13 cellular contexts compared by ENCODE assay signal in genomic region chr17:48647964-48648245, GRCh38. TPM values are rescaled to one million over a fixed set of nuclear protein-coding genes. Genes with fewer than 3 reads are reported as not detected.
DNase-seq lines count a peak whose midpoint lies in the region; ATAC-seq and TF ChIP-seq lines count a peak whose summit lies in the region.
"Had no signal": no experiment of that assay in that cellular context is flagged by ENCODE, and none has a peak within 500 bp of the region (broad histone marks: within the 10 kb centered on the region; RNA-seq: fewer than 3 reads in every experiment).

No MANE protein-coding gene starts in this region.

- no peak for DNase-seq in GM12864 (ENCODE audit: low read depth)
- no peak for DNase-seq in NT2/D1 (ENCODE audit: low read depth, low spot score)
- no peak for DNase-seq in effector memory CD8-positive, alpha-beta T cell
- DNase-seq in dorsolateral prefrontal cortex: no peak
- DNase-seq in foreskin melanocyte: no peak
- DNase-seq in ovary: no peak
- DNase-seq: activated CD4-positive, alpha-beta T cell treated with anti-CD3 and anti-CD28 coated beads, Interleukin-2, amount 50 U/mL, for 4 hours; amygdala; left cardiac atrium; NCI-H510A; stimulated activated CD4-positive, alpha-beta T cell treated with anti-CD3 and anti-CD28 coated beads, Interleukin-1b, Interleukin-23, amount 100 ng/mL, for 48 hours; stomach had no signal

- WGBS in ovary, 3 donors: 58 to 74% (median 63%) methylated on average over 1 of the region's 1 CpG

- peaks cover 22 to 54% of the 10 kb centered on the region in 2 donors for H3K27me3 Mint-ChIP-seq in effector memory CD8-positive, alpha-beta T cell

- no peaks in the 10 kb centered on the region for H3K9me3 Mint-ChIP-seq in effector memory CD8-positive, alpha-beta T cell

- H3K9ac ChIP-seq in NT2/D1 (ENCODE audit: insufficient read length, low read depth) (peak overlapping the region; percentile 93), rectal smooth muscle tissue (ENCODE audit: low read length) (no peak overlapping the region)

- no peak for TF ChIP-seq CTCF in GM12864 (IDR thresholded peaks at IDR 0.05; ENCODE audit: low read depth, low read length, missing control alignments)
- TF ChIP-seq CTCF in dorsolateral prefrontal cortex (IDR thresholded peaks at IDR 0.05 in 54 of 56, conservative IDR thresholded peaks at IDR 0.05 in 2 of 56; ENCODE audit: low read depth in 1 of 56, partially characterized antibody in 56 of 56): no peak
- no peak for TF ChIP-seq CTCF in ovary (IDR thresholded peaks at IDR 0.05)

- H3K4me3 ChIP-seq in GM12864 (ENCODE audit: low read depth, low read length): peak overlapping the region; percentile 51; the same call in 1 of the 2 replicates
- peak overlapping the region; percentile 77 for H3K4me3 ChIP-seq in NT2/D1 (ENCODE audit: insufficient read length, low read depth)
- peak overlapping the region; percentile 67 for H3K4me3 ChIP-seq in rectal smooth muscle tissue (ENCODE audit: low read length)
- H3K4me3 ChIP-seq in dorsolateral prefrontal cortex: peak overlapping the region in 4 of 59 donors; percentile 33 to 53 (median 48)
- no peak overlapping the region for H3K4me3 ChIP-seq in ovary

- TF ChIP-seq EP300 in ovary (IDR thresholded peaks at IDR 0.05): no peak

- no peak for TF ChIP-seq POLR2A in ovary (IDR thresholded peaks at IDR 0.05)

- H3K36me3 ChIP-seq in NT2/D1 (ENCODE audit: insufficient read depth, insufficient read length, low read length) (peaks cover 8% of the 10 kb centered on the region), rectal smooth muscle tissue (ENCODE audit: control insufficient read depth, insufficient read depth, low read length) (no peaks in the 10 kb centered on the region), ovary (no peaks in the 10 kb centered on the region)
- H3K36me3 ChIP-seq: stomach had no signal

- H3K27me3 ChIP-seq in NT2/D1 (ENCODE audit: insufficient read depth, insufficient read length) (peaks cover 5% of the 10 kb centered on the region), rectal smooth muscle tissue (ENCODE audit: control insufficient read depth, insufficient read depth, low read length) (peaks cover 12% of the 10 kb centered on the region), dorsolateral prefrontal cortex (peaks cover 9 to 97% (median 82%) of the 10 kb centered on the region in 45 donors), ovary (no peaks in the 10 kb centered on the region)

- peaks cover 5% of the 10 kb centered on the region for H3K4me1 ChIP-seq in NT2/D1 (ENCODE audit: insufficient read depth, insufficient read length)
- no peaks in the 10 kb centered on the region for H3K4me1 ChIP-seq in rectal smooth muscle tissue (ENCODE audit: control insufficient read depth, insufficient read depth, low read length)
- no peaks in the 10 kb centered on the region for H3K4me1 ChIP-seq in ovary (ENCODE audit: insufficient read depth)

- H3K36me3 Mint-ChIP-seq in effector memory CD8-positive, alpha-beta T cell (ENCODE audit: insufficient read depth): peaks cover 12% of the 10 kb centered on the region

- H3K27ac Mint-ChIP-seq in effector memory CD8-positive, alpha-beta T cell: peak overlapping the region; percentile 19 to 86

- intact Hi-C loops in dorsolateral prefrontal cortex (cut with DNase I) (no loop called here), ovary (cut with DNase I) (no loop called here)

- ATAC-seq in effector memory CD8-positive, alpha-beta T cell (replicated peaks): no peak

- peaks cover 20 to 23% of the 10 kb centered on the region in 2 donors for H3K4me1 Mint-ChIP-seq in effector memory CD8-positive, alpha-beta T cell (ENCODE audit: low read depth in 2 of 2)

- H3K27ac ChIP-seq in rectal smooth muscle tissue (ENCODE audit: low read depth, low read length) (no peak overlapping the region), dorsolateral prefrontal cortex (no peak overlapping the region), ovary (no peak overlapping the region)
- H3K27ac ChIP-seq: stomach had no signal

- H3K9me3 ChIP-seq in NT2/D1 (ENCODE audit: insufficient read depth, low read length) (no peaks in the 10 kb centered on the region), ovary (no peaks in the 10 kb centered on the region)
- H3K9me3 ChIP-seq: stomach had no signal

- H3K4me3 Mint-ChIP-seq in effector memory CD8-positive, alpha-beta T cell: peak overlapping the region; percentile 80 to 91

RNA-seq across cellular contexts. Expression of gene HOXB9, which starts 21.7 kb away (rescaled TPM):
- total RNA-seq in dorsolateral prefrontal cortex (not detected), ovary (under 1 TPM in 4 of 7 donors, not detected in 3; 0.10 to 0.36 (median 0.12) TPM)
- polyA plus RNA-seq in ovary: under 1 TPM in 1 of 2 donors, not detected in 1; 0.27 TPM
- total RNA-seq: left cardiac atrium had no signal
- polyA plus RNA-seq: stomach had no signal

RNA-seq across cellular contexts. Expression of gene HOXB8, which starts 32.8 kb away (rescaled TPM):
- total RNA-seq in dorsolateral prefrontal cortex (not detected), ovary (1 to 10 TPM in 2 of 7 donors, under 1 TPM in 2, not detected in 3; 0.17 to 2.5 (median 0.97) TPM)
- polyA plus RNA-seq in ovary: under 1 TPM in 1 of 2 donors, not detected in 1; 0.28 TPM

RNA-seq across cellular contexts. Expression of gene HOXB7, which starts 37.1 kb away (rescaled TPM):
- total RNA-seq in dorsolateral prefrontal cortex (under 1 TPM in 7 of 120 experiments, not detected in 113; 0.37 to 0.69 (median 0.42) TPM), ovary (1 to 10 TPM in 4 of 7 donors, under 1 TPM in 3; 0.23 to 2.9 (median 1.3) TPM)
- 1 to 10 TPM in 1 of 2 donors, under 1 TPM in 1; 0.48 to 6.9 TPM for polyA plus RNA-seq in ovary

RNA-seq across cellular contexts. Expression of gene HOXB6, which starts 43.1 kb away (rescaled TPM):
- total RNA-seq in dorsolateral prefrontal cortex: under 1 TPM in 4 of 120 experiments, not detected in 116; 0.26 to 0.35 (median 0.29) TPM
- total RNA-seq in ovary: 10 to 100 TPM in 1 of 7 donors, 1 to 10 TPM in 4, under 1 TPM in 2; 0.25 to 10.3 (median 1.7) TPM
- polyA plus RNA-seq in ovary: under 1 TPM; 0.25 to 0.73 TPM

RNA-seq across cellular contexts. Expression of gene HOXB5, which starts 54.3 kb away (rescaled TPM):
- total RNA-seq in dorsolateral prefrontal cortex (under 1 TPM in 1 of 120 experiments, not detected in 119; 0.23 TPM), ovary (1 to 10 TPM in 2 of 7 donors, under 1 TPM in 4, not detected in 1; 0.20 to 2.8 (median 0.66) TPM)
- under 1 TPM; 0.04 to 0.53 TPM for polyA plus RNA-seq in ovary
